Comparison of ENCODE assay signal across 8 cellular contexts in genomic region chr6:151390276-151391020, GRCh38. TPM values are rescaled to one million over a fixed set of nuclear protein-coding genes. Genes with fewer than 3 reads are reported as not detected.
A peak's percentile ranks its signal among the peaks of the same experiment; 100 is the strongest.
DNase-seq lines count a peak whose midpoint lies in the region; ATAC-seq and TF ChIP-seq lines count a peak whose summit lies in the region.

No MANE protein-coding gene starts in this region.

- peak; percentile 98 for DNase-seq in NCI-H1092 (lab: John Stamatoyannopoulos, UW)
- peak; percentile 98 for DNase-seq in SK-N-SH
- peak; percentile 95 for DNase-seq in glutamatergic neuron
- DNase-seq in osteoblast (ENCODE audit: insufficient read length, low spot score, missing footprints): peak; percentile 99
- DNase-seq in thoracic aorta (ENCODE audit: low spot score): peak; percentile 86

- H3K9me3 ChIP-seq in SK-N-SH (no peaks in the 10 kb centered on the region; the same call in 1 of the 2 replicates), osteoblast (ENCODE audit: low read depth, low read length) (no peaks in the 10 kb centered on the region), thoracic aorta (no peaks in the 10 kb centered on the region)

- peak overlapping the region; percentile 99 for H3K9ac ChIP-seq in SK-N-SH

- H3K9me2 ChIP-seq in SK-N-SH: no peaks in the 10 kb centered on the region

- H3K4me3 ChIP-seq in GM08714 (ENCODE audit: low read length) (peak overlapping the region; percentile 99), SK-N-SH (ENCODE audit: low read depth in 2 of 2, low read length in 1 of 2) (peak overlapping the region; percentile 86 to 92; a peak in 3 of 4 replicates), osteoblast (ENCODE audit: insufficient read depth, low read length) (peak overlapping the region; percentile 88), thoracic aorta (peak overlapping the region; percentile 85)

- no peaks in the 10 kb centered on the region for H3K27me3 ChIP-seq in SK-N-SH (ENCODE audit: insufficient read depth)
- no peaks in the 10 kb centered on the region for H3K27me3 ChIP-seq in osteoblast (ENCODE audit: insufficient read depth, low read length)
- H3K27me3 ChIP-seq in thoracic aorta (replicated peaks; ENCODE audit: insufficient read depth): no peaks in the 10 kb centered on the region

- WGBS in SK-N-SH (ENCODE audit: low lambda C conversion rate): 0% methylated on average over 15 of the region's 105 CpGs

- no peak overlapping the region for H2AFZ ChIP-seq in SK-N-SH (ENCODE audit: low read depth)
- H2AFZ ChIP-seq in osteoblast (ENCODE audit: low read length): no peak overlapping the region

- no peaks in the 10 kb centered on the region for H3K9me3 Mint-ChIP-seq in activated naive CD8-positive, alpha-beta T cell (ENCODE audit: low read depth)
- peaks cover 14% of the 10 kb centered on the region for H3K9me3 Mint-ChIP-seq in glutamatergic neuron (ENCODE audit: unreplicated experiment)

- H3K4me1 ChIP-seq in SK-N-SH (ENCODE audit: control insufficient read depth in 1 of 2, insufficient read depth in 2 of 2, low read depth in 1 of 2, low read length in 1 of 2) (peaks cover 24 to 31% of the 10 kb centered on the region in 2 experiments), osteoblast (ENCODE audit: insufficient read depth, low read length) (peaks cover 44% of the 10 kb centered on the region), thoracic aorta (ENCODE audit: control insufficient read depth in 1 of 2, low read depth in 2 of 2) (peaks cover 29 to 56% of the 10 kb centered on the region in 2 donors)

- H3K27ac ChIP-seq in SK-N-SH (ENCODE audit: low read depth in 2 of 2, low read length in 1 of 2) (peak overlapping the region; percentile 98 to 99), osteoblast (ENCODE audit: low read depth, low read length) (peak overlapping the region; percentile 82), thoracic aorta (peak overlapping the region; percentile 97 to 99)

- no peaks in the 10 kb centered on the region for H3K27me3 Mint-ChIP-seq in activated naive CD8-positive, alpha-beta T cell
- peaks cover 11% of the 10 kb centered on the region for H3K27me3 Mint-ChIP-seq in glutamatergic neuron (ENCODE audit: unreplicated experiment)

- no peak for TF ChIP-seq RAD21 in SK-N-SH (IDR thresholded peaks at IDR 0.05; ENCODE audit: low read length)

- H3K36me3 ChIP-seq in SK-N-SH (replicated peaks in 1 of 2; ENCODE audit: control insufficient read depth in 1 of 2, insufficient read depth in 2 of 2, low read length in 1 of 2): peaks cover 4 to 12% of the 10 kb centered on the region in 2 experiments
- no peaks in the 10 kb centered on the region for H3K36me3 ChIP-seq in osteoblast (ENCODE audit: insufficient read depth, low read length)
- no peaks in the 10 kb centered on the region for H3K36me3 ChIP-seq in thoracic aorta

- H3K4me2 ChIP-seq in SK-N-SH: peak overlapping the region; percentile 97; the same call in 1 of the 2 replicates
- H3K4me2 ChIP-seq in osteoblast (ENCODE audit: insufficient read depth, low read length): no peak overlapping the region

- H3K27ac Mint-ChIP-seq in activated naive CD8-positive, alpha-beta T cell: peak overlapping the region; percentile 50
- H3K27ac Mint-ChIP-seq in glutamatergic neuron (ENCODE audit: unreplicated experiment): no peak overlapping the region

- POLR2A ChIA-PET in SK-N-SH (lab: Yijun Ruan, JAX): interaction anchor here (1.0 to 1.7 kb wide), 4 partner anchors 12 to 61 kb away, joined by 3 to 10 read pairs (median 4); partner anchors contain the start of gene RMND1

- CTCF ChIA-PET in SK-N-SH (lab: Yijun Ruan, JAX): interaction anchor here (1.3 to 2.6 kb wide), 5 partner anchors 15 to 525 kb away, joined by 4 to 9 read pairs (median 7); partner anchors contain the start of gene MTHFD1L

- H3K4me3 Mint-ChIP-seq in activated naive CD8-positive, alpha-beta T cell: peak overlapping the region; percentile 74
- no peak overlapping the region for H3K4me3 Mint-ChIP-seq in glutamatergic neuron (ENCODE audit: unreplicated experiment)

- no peak for TF ChIP-seq CTCF in SK-N-SH (IDR thresholded peaks at IDR 0.05)
- TF ChIP-seq CTCF in glutamatergic neuron (IDR thresholded peaks at IDR 0.05; ENCODE audit: partially characterized antibody, unreplicated experiment): no peak
- no peak for TF ChIP-seq CTCF in osteoblast (IDR thresholded peaks at IDR 0.05; ENCODE audit: extremely low read depth, low read depth, low read length)
- TF ChIP-seq CTCF in thoracic aorta (IDR thresholded peaks at IDR 0.05): no peak

- H3K4me1 Mint-ChIP-seq in activated naive CD8-positive, alpha-beta T cell (ENCODE audit: low read depth): peaks cover 70% of the 10 kb centered on the region
- peaks cover 12% of the 10 kb centered on the region for H3K4me1 Mint-ChIP-seq in glutamatergic neuron (ENCODE audit: low read depth, unreplicated experiment)

- H3K79me2 ChIP-seq in SK-N-SH (ENCODE audit: insufficient read depth): peaks cover 80% of the 10 kb centered on the region
- H3K79me2 ChIP-seq in osteoblast (ENCODE audit: insufficient read depth, low read length): peaks cover 72% of the 10 kb centered on the region

- no peak for TF ChIP-seq EP300 in SK-N-SH (IDR thresholded peaks at IDR 0.05; ENCODE audit: borderline replicate concordance in 1 of 2, low read depth in 1 of 2, low read length in 1 of 2)

- peaks cover 25% of the 10 kb centered on the region for H3F3A ChIP-seq in SK-N-SH (replicated peaks; ENCODE audit: insufficient read depth)

- H3K36me3 Mint-ChIP-seq in activated naive CD8-positive, alpha-beta T cell: peaks cover 2% of the 10 kb centered on the region
- H3K36me3 Mint-ChIP-seq in glutamatergic neuron (ENCODE audit: unreplicated experiment): no peaks in the 10 kb centered on the region

- ATAC-seq in HG02610 (IDR thresholded peaks at IDR 0.05; ENCODE audit: unreplicated experiment) (peak; percentile 78), thoracic aorta (ENCODE audit: insufficient number of reproducible peaks, low FRiP score, low read depth) (peak; percentile 87)

- H4K20me1 ChIP-seq in SK-N-SH (ENCODE audit: insufficient read depth): peaks cover 38% of the 10 kb centered on the region
- H4K20me1 ChIP-seq in osteoblast (ENCODE audit: insufficient read depth, low read length): peaks cover 34% of the 10 kb centered on the region

TF ChIP-seq in SK-N-SH, 30 proteins besides CTCF, POLR2A, EP300 and RAD21 (continues in another document):
- TF ChIP-seq RXRA (IDR thresholded peaks at IDR 0.05; ENCODE audit: borderline replicate concordance, low read depth) (no peak), GATA2 (CRISPR knock-in tag; IDR thresholded peaks at IDR 0.05) (no peak), ELF1 (IDR thresholded peaks at IDR 0.05) (no peak), MAX (IDR thresholded peaks at IDR 0.05; ENCODE audit: low read depth) (no peak), YY1 (IDR thresholded peaks at IDR 0.05; ENCODE audit: low read depth) (0 out of 2 replicates have a peak, but pooled peaks have one; percentile 13), MEF2A (IDR thresholded peaks at IDR 0.05; ENCODE audit: borderline replicate concordance, low read depth) (no peak), ZBTB33 (IDR thresholded peaks at IDR 0.05; ENCODE audit: borderline replicate concordance, low read depth) (peak; percentile 97), SMC3 (IDR thresholded peaks at IDR 0.05; ENCODE audit: low read depth, low read length) (no peak), CHD2 (IDR thresholded peaks at IDR 0.05; ENCODE audit: low read length, partially characterized antibody) (peak; percentile 99), JUND (IDR thresholded peaks at IDR 0.05) (0 out of 2 replicates have a peak, but pooled peaks have one; percentile 1), NFIC (IDR thresholded peaks at IDR 0.05; ENCODE audit: borderline replicate concordance) (no peak), FOXM1 (IDR thresholded peaks at IDR 0.05; ENCODE audit: low read depth) (no peak), USF1 (IDR thresholded peaks at IDR 0.05; ENCODE audit: borderline replicate concordance, low read depth) (0 out of 2 replicates have a peak, but pooled peaks have one; percentile 5), PBX3 (IDR thresholded peaks at IDR 0.05) (no peak; the same call in 1 of the 2 replicates)

RNA-seq across cellular contexts. Expression of gene ZBTB2, which starts 0.9 kb away (rescaled TPM):
- 6.7 and 7.8 TPM in 2 replicates for polyA plus RNA-seq in SK-N-SH (2012; rRNA removed)
- 6.2 and 7.0 TPM in 2 replicates for polyA plus RNA-seq in SK-N-SH (2012; cell fraction: cytosol; rRNA removed)
- 3.3 and 5.3 TPM in 2 replicates for polyA plus RNA-seq in SK-N-SH (2012; cell fraction: nucleus; rRNA removed)
- total RNA-seq in glutamatergic neuron (ENCODE audit: unreplicated experiment) (6.7 TPM), osteoblast (7.1 and 8.7 TPM in 2 replicates), thoracic aorta (1 to 10 TPM; 5.3 to 8.4 TPM)

Comparison
In these comparisons a context has a peak if more than half of its experiments do, and no peak if none do; other contexts are left out.
1. Peak in every context shown above with its lines: DNase-seq, ATAC-seq, H3K4me3 ChIP-seq and H3K27ac ChIP-seq.